23 cellular contexts compared by ENCODE assay signal in genomic region chr3:127570520-127570919, GRCh38. TPM values are rescaled to one million over a fixed set of nuclear protein-coding genes. Genes with fewer than 3 reads are reported as not detected.
DNase-seq lines count a peak whose midpoint lies in the region; ATAC-seq, FAIRE-seq and TF ChIP-seq lines count a peak whose summit lies in the region.
"Had no signal": no experiment of that assay in that cellular context is flagged by ENCODE, and none has a peak within 500 bp of the region (broad histone marks: within the 10 kb centered on the region; RNA-seq: fewer than 3 reads in every experiment).

No MANE protein-coding gene starts in this region.

- peak overlapping the region; percentile 59 for H3K4me2 ChIP-seq in BLaER1
- H3K4me2 ChIP-seq: A549 had no signal

- no peak for DNase-seq in HTR-8/SVneo (ENCODE audit: insufficient read length, low spot score)
- no peak for DNase-seq in bronchial epithelial cell (ENCODE audit: low read depth)
- DNase-seq in small intestine: peak; percentile 61
- DNase-seq in stimulated activated naive CD4-positive, alpha-beta T cell treated with Interleukin-2 at 50 U/mL for 16 hours (lab: John Stamatoyannopoulos, UW): no peak
- DNase-seq: AML-193; Caco-2; Calu3; CD4-positive, alpha-beta T cell; CD8-positive, alpha-beta T cell; DMS79 treated with DMSO at 0.1 percent for 48 hours; GF-D8 had no signal

- no peaks in the 10 kb centered on the region for H3K9me3 ChIP-seq in BLaER1
- H3K9me3 ChIP-seq in small intestine (ENCODE audit: control insufficient read depth, low read depth): no peaks in the 10 kb centered on the region
- H3K9me3 ChIP-seq: A549, Caco-2 had no signal

- H3K27me3 ChIP-seq in BLaER1: no peaks in the 10 kb centered on the region
- no peaks in the 10 kb centered on the region for H3K27me3 ChIP-seq in bronchial epithelial cell (ENCODE audit: control insufficient read depth, insufficient read depth, low read length)
- H3K27me3 ChIP-seq in small intestine (ENCODE audit: control insufficient read depth in 2 of 2, insufficient read depth in 2 of 2, low read length in 2 of 2): no peaks in the 10 kb centered on the region

- H3K36me3 ChIP-seq in BLaER1 (peaks cover 69% of the 10 kb centered on the region), bronchial epithelial cell (ENCODE audit: control insufficient read depth, insufficient read depth, low read length) (peaks cover 24% of the 10 kb centered on the region), small intestine (ENCODE audit: control insufficient read depth in 2 of 2, insufficient read depth in 2 of 2, low read length in 2 of 2) (peaks cover 0 to 7% of the 10 kb centered on the region in 2 donors)

- peaks cover 30% of the 10 kb centered on the region for H3K4me1 ChIP-seq in BLaER1
- H3K4me1 ChIP-seq in small intestine (ENCODE audit: control insufficient read depth in 2 of 2, insufficient read depth in 1 of 2, low read depth in 1 of 2, low read length in 1 of 2): peaks cover 0 to 2% of the 10 kb centered on the region in 2 donors
- H3K4me1 ChIP-seq: Caco-2 had no signal

- FAIRE-seq in HTR-8/SVneo (lab: Jason Lieb, UNC) (peak; percentile 44), bronchial epithelial cell (lab: Jason Lieb, UNC) (peak; percentile 92), small intestine (lab: Jason Lieb, UNC) (no peak)
- FAIRE-seq: A549, D721Med, G401.6, GM12878, GM12892, GM18507, GM19239 had no signal

- H3K4me3 ChIP-seq in BLaER1 (no peak overlapping the region), bronchial epithelial cell (ENCODE audit: low read depth, low read length) (no peak overlapping the region), small intestine (ENCODE audit: low read depth in 1 of 2, low read length in 2 of 2) (no peak overlapping the region)
- H3K4me3 ChIP-seq: A549, GM12878 had no signal

- H3K27ac ChIP-seq in BLaER1 (no peak overlapping the region), small intestine (ENCODE audit: low read depth in 1 of 2, low read length in 1 of 2) (no peak overlapping the region)
- H3K27ac ChIP-seq: 22Rv1, A549, C4-2B had no signal

- peaks cover 37% of the 10 kb centered on the region for H4K20me1 ChIP-seq in BLaER1

- 72 to 90% (median 84%) methylated on average over 7 of the region's 7 CpGs for WGBS in small intestine, 3 donors

- no peak overlapping the region for H3K9ac ChIP-seq in BLaER1

- no peak for TF ChIP-seq CTCF in bronchial epithelial cell (IDR thresholded peaks at IDR 0.05; ENCODE audit: insufficient read depth, low read length, severe bottlenecking)

- ATAC-seq in GM18858 (IDR thresholded peaks at IDR 0.05; ENCODE audit: unreplicated experiment) (no peak), HG02938 (IDR thresholded peaks at IDR 0.05; ENCODE audit: unreplicated experiment) (no peak)
- ATAC-seq: A549; CD8-positive, alpha-beta T cell; GM12878 had no signal

RNA-seq across cellular contexts. Expression of gene TPRA1, which starts 20.0 kb away (rescaled TPM):
- total RNA-seq in bronchial epithelial cell: 27.5 and 38.4 TPM in 2 replicates
- polyA plus RNA-seq in small intestine: 10 to 100 TPM; 23.7 to 25.9 (median 25.4) TPM

RNA-seq across cellular contexts. Expression of gene MCM2, which starts 27.7 kb away (rescaled TPM):
- total RNA-seq in bronchial epithelial cell: 8.3 and 16.6 TPM in 2 replicates
- 10 to 100 TPM in 1 of 3 donors, 1 to 10 TPM in 2; 2.2 to 22.7 (median 4.3) TPM for polyA plus RNA-seq in small intestine

RNA-seq across cellular contexts. Expression of gene PODXL2, which starts 58.5 kb away (rescaled TPM):
- total RNA-seq in bronchial epithelial cell: 1.8 and 3.4 TPM in 2 replicates
- polyA plus RNA-seq in small intestine: 10 to 100 TPM in 1 of 3 donors, 1 to 10 TPM in 2; 1.6 to 17.0 (median 3.8) TPM
